17 cellular contexts compared by ENCODE assay signal in the genomic region with DNA sequence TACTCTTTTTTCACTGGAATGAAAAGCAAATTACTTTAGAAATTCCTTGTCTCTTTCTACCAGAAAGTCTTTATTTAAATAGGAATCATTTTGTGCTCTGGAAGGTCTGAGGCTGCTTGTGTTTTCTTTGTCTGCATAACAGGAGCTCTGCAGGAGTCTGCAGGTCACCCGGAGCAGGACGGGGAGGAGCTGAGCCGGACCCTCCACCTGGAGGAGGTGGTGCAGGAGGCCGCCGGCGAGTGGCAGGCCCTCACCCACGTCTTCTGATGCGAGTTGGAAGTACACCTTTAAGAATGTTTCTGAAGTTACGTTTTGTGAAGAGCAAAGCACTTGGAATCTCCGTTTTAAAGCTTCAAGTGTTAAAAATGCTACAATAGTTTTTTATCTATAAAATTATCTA.
"Had no signal": no experiment of that assay in that cellular context is flagged by ENCODE, and none has a peak within 500 bp of the region (broad histone marks: within the 10 kb centered on the region; RNA-seq: fewer than 3 reads in every experiment).

No MANE protein-coding gene starts in this region.

- H3K27me3 ChIP-seq: tibial nerve, vagina had no signal

- H3K27ac Mint-ChIP-seq: activated naive CD4-positive, alpha-beta T cell treated with anti-CD3 and anti-CD28 coated beads for 36 hours; activated naive CD8-positive, alpha-beta T cell treated with anti-CD3 and anti-CD28 coated beads, Interleukin-2, amount 50 U/mL, for 24 hours; activated T-helper 17 cell treated with anti-CD3 and anti-CD28 coated beads, Interleukin-2, amount 50 U/mL, for 72 hours; natural killer cell; stimulated activated naive B cell treated with anti-CD40 and anti-IgM and Interleukin-4, amounts not matched to agents 10 μg/mL and 1 μg/mL and 100 μg/mL, for 72 hours; T-helper 2 cell treated with Interferon-gamma antibody and Interleukin-4, amounts not matched to agents 5 μg/mL and 100 μg/mL, for 36 hours had no signal

- H3K27me3 Mint-ChIP-seq: activated naive CD8-positive, alpha-beta T cell treated with anti-CD3 and anti-CD28 coated beads, Interleukin-2, amount 50 U/mL, for 24 hours; activated T-helper 17 cell treated with anti-CD3 and anti-CD28 coated beads, Interleukin-2, amount 50 U/mL, for 72 hours; stimulated activated naive B cell treated with anti-CD40 and anti-IgM and Interleukin-4, amounts not matched to agents 10 μg/mL and 1 μg/mL and 100 μg/mL, for 72 hours had no signal

- H3K4me1 ChIP-seq: tibial nerve, vagina had no signal

- H3K4me3 ChIP-seq: tibial nerve, vagina had no signal

- H3K4me3 Mint-ChIP-seq: activated naive CD4-positive, alpha-beta T cell treated with anti-CD3 and anti-CD28 coated beads for 36 hours; activated naive CD8-positive, alpha-beta T cell treated with anti-CD3 and anti-CD28 coated beads, Interleukin-2, amount 50 U/mL, for 24 hours; activated T-helper 17 cell treated with anti-CD3 and anti-CD28 coated beads, Interleukin-2, amount 50 U/mL, for 72 hours; natural killer cell; stimulated activated naive B cell treated with anti-CD40 and anti-IgM and Interleukin-4, amounts not matched to agents 10 μg/mL and 1 μg/mL and 100 μg/mL, for 72 hours; T-helper 2 cell treated with Interferon-gamma antibody and Interleukin-4, amounts not matched to agents 5 μg/mL and 100 μg/mL, for 36 hours had no signal

- H3K9me3 Mint-ChIP-seq: activated naive CD4-positive, alpha-beta T cell treated with anti-CD3 and anti-CD28 coated beads for 36 hours; activated naive CD8-positive, alpha-beta T cell treated with anti-CD3 and anti-CD28 coated beads, Interleukin-2, amount 50 U/mL, for 24 hours; activated T-helper 17 cell treated with anti-CD3 and anti-CD28 coated beads, Interleukin-2, amount 50 U/mL, for 72 hours; natural killer cell; T-helper 2 cell treated with Interferon-gamma antibody and Interleukin-4, amounts not matched to agents 5 μg/mL and 100 μg/mL, for 36 hours had no signal

- ATAC-seq: activated CD4-positive, CD25-positive, alpha-beta regulatory T cell treated with anti-CD3 and anti-CD28 coated beads, Interleukin-2, amount 50 U/mL, for 24 hours; activated naive CD8-positive, alpha-beta T cell treated with anti-CD3 and anti-CD28 coated beads, Interleukin-2, amount 50 U/mL, for 24 hours had no signal

- H3K27ac ChIP-seq: tibial nerve, vagina had no signal

- H3K9me3 ChIP-seq: tibial nerve, vagina had no signal

- DNase-seq: activated CD4-positive, alpha-beta T cell treated with anti-CD3 and anti-CD28 coated beads, Interleukin-2, amount 50 U/mL, for 1 hour; activated naive CD4-positive, alpha-beta T cell treated with anti-CD3 and anti-CD28 coated beads for 36 hours; activated naive CD8-positive, alpha-beta T cell treated with anti-CD3 and anti-CD28 coated beads, Interleukin-2, amount 50 U/mL, for 24 hours; activated T-cell treated with anti-CD3 and anti-CD28 coated beads for 4 hours; effector CD8-positive, alpha-beta T cell; foreskin melanocyte; kidney glomerular epithelial cell; mesenchymal stem cell; natural killer cell; retina; stimulated activated CD4-positive, alpha-beta T cell treated with anti-CD3 and anti-CD28 coated beads, Interleukin-2, amount 100 ng/mL, for 48 hours; stimulated activated naive B cell treated with anti-CD40 and anti-IgM and Interleukin-4, amounts not matched to agents 10 μg/mL and 1 μg/mL and 100 μg/mL, for 72 hours had no signal
